25 cellular contexts compared by ENCODE assay signal in genomic region chr18:11021477-11021876, GRCh38.
"Had no signal": no experiment of that assay in that cellular context is flagged by ENCODE, and none has a peak within 500 bp of the region (broad histone marks: within the 10 kb centered on the region; RNA-seq: fewer than 3 reads in every experiment).

No MANE protein-coding gene starts in this region.

- H3K4me1 ChIP-seq: heart left ventricle, spleen, suprapubic skin, tibial artery, upper lobe of right lung had no signal

- ATAC-seq: activated CD4-positive, alpha-beta T cell treated with anti-CD3 and anti-CD28 coated beads for 36 hours; activated CD8-positive, alpha-beta memory T cell treated with anti-CD3 and anti-CD28 coated beads, Interleukin-2, amount 10 ng/mL, durations not matched to agents 7 days and 5 days; activated CD8-positive, alpha-beta T cell treated with anti-CD3 and anti-CD28 coated beads, Interleukin-2, amount 10 ng/mL, durations not matched to agents 7 days and 5 days; activated naive CD8-positive, alpha-beta T cell treated with anti-CD3 and anti-CD28 coated beads, Interleukin-2, amount 50 U/mL, for 24 hours; heart left ventricle; naive thymus-derived CD8-positive, alpha-beta T cell; right cardiac atrium; upper lobe of right lung had no signal

- H3K36me3 ChIP-seq: heart left ventricle, spleen, suprapubic skin, tibial artery, upper lobe of right lung had no signal

- H3K4me3 ChIP-seq: heart left ventricle, spleen, suprapubic skin, tibial artery, upper lobe of right lung had no signal

- H3K4me1 Mint-ChIP-seq: activated CD4-positive, alpha-beta T cell treated with anti-CD3 and anti-CD28 coated beads for 36 hours; activated CD8-positive, alpha-beta memory T cell treated with anti-CD3 and anti-CD28 coated beads, Interleukin-2, amount 10 ng/mL, durations not matched to agents 7 days and 5 days; activated naive CD4-positive, alpha-beta T cell treated with anti-CD3 and anti-CD28 coated beads, Interleukin-2, amount 50 U/mL, for 24 hours; activated naive CD8-positive, alpha-beta T cell treated with anti-CD3 and anti-CD28 coated beads, Interleukin-2, amount 50 U/mL, for 24 hours; immature natural killer cell; memory B cell; naive thymus-derived CD8-positive, alpha-beta T cell had no signal

- H3K4me3 Mint-ChIP-seq: activated CD4-positive, alpha-beta T cell treated with anti-CD3 and anti-CD28 coated beads for 36 hours; activated CD8-positive, alpha-beta memory T cell treated with anti-CD3 and anti-CD28 coated beads, Interleukin-2, amount 10 ng/mL, durations not matched to agents 7 days and 5 days; activated CD8-positive, alpha-beta T cell treated with anti-CD3 and anti-CD28 coated beads, Interleukin-2, amount 10 ng/mL, durations not matched to agents 7 days and 5 days; activated naive CD4-positive, alpha-beta T cell treated with anti-CD3 and anti-CD28 coated beads, Interleukin-2, amount 50 U/mL, for 24 hours; activated naive CD8-positive, alpha-beta T cell treated with anti-CD3 and anti-CD28 coated beads, Interleukin-2, amount 50 U/mL, for 24 hours; immature natural killer cell; memory B cell; naive thymus-derived CD8-positive, alpha-beta T cell had no signal

- H3K27ac Mint-ChIP-seq: activated CD4-positive, alpha-beta T cell treated with anti-CD3 and anti-CD28 coated beads for 36 hours; activated CD8-positive, alpha-beta memory T cell treated with anti-CD3 and anti-CD28 coated beads, Interleukin-2, amount 10 ng/mL, durations not matched to agents 7 days and 5 days; activated CD8-positive, alpha-beta T cell treated with anti-CD3 and anti-CD28 coated beads, Interleukin-2, amount 10 ng/mL, durations not matched to agents 7 days and 5 days; activated naive CD4-positive, alpha-beta T cell treated with anti-CD3 and anti-CD28 coated beads, Interleukin-2, amount 50 U/mL, for 24 hours; activated naive CD8-positive, alpha-beta T cell treated with anti-CD3 and anti-CD28 coated beads, Interleukin-2, amount 50 U/mL, for 24 hours; activated T-helper 2 cell treated with anti-CD3 and anti-CD28 coated beads, Interferon-gamma antibody, Interleukin-2, Interleukin-4, amounts not matched to agents 10 μg/mL and 5 μg/mL and 100 μg/mL, durations not matched to agents 14 hours and 24 hours and 36 hours; immature natural killer cell; memory B cell; naive thymus-derived CD8-positive, alpha-beta T cell had no signal

- FAIRE-seq: endothelial cell of umbilical vein, kidney had no signal

- H3K27me3 Mint-ChIP-seq: activated CD4-positive, alpha-beta T cell treated with anti-CD3 and anti-CD28 coated beads for 36 hours; activated CD8-positive, alpha-beta memory T cell treated with anti-CD3 and anti-CD28 coated beads, Interleukin-2, amount 10 ng/mL, durations not matched to agents 7 days and 5 days; activated naive CD4-positive, alpha-beta T cell treated with anti-CD3 and anti-CD28 coated beads, Interleukin-2, amount 50 U/mL, for 24 hours; activated naive CD8-positive, alpha-beta T cell treated with anti-CD3 and anti-CD28 coated beads, Interleukin-2, amount 50 U/mL, for 24 hours had no signal

- DNase-seq: activated CD4-positive, alpha-beta T cell treated with anti-CD3 and anti-CD28 coated beads for 36 hours; activated CD4-positive, CD25-positive, alpha-beta regulatory T cell; activated CD8-positive, alpha-beta memory T cell treated with anti-CD3 and anti-CD28 coated beads, Interleukin-2, amount 10 ng/mL, durations not matched to agents 7 days and 5 days; activated CD8-positive, alpha-beta T cell treated with anti-CD3 and anti-CD28 coated beads, Interleukin-2, amount 10 ng/mL, durations not matched to agents 7 days and 5 days; activated naive CD8-positive, alpha-beta T cell treated with anti-CD3 and anti-CD28 coated beads, Interleukin-2, amount 50 U/mL, for 24 hours; activated T-cell treated with anti-CD3 and anti-CD28 coated beads, Interleukin-2, amount 50 U/mL, for 48 hours; amygdala; central memory CD4-positive, alpha-beta T cell; foreskin fibroblast; heart left ventricle; hypothalamus; immature natural killer cell; kidney; naive thymus-derived CD8-positive, alpha-beta T cell; posterior cingulate gyrus; right cardiac atrium; spleen; stimulated activated naive CD4-positive, alpha-beta T cell; tibial artery; upper lobe of right lung had no signal

- H3K9me3 Mint-ChIP-seq: activated naive CD4-positive, alpha-beta T cell treated with anti-CD3 and anti-CD28 coated beads, Interleukin-2, amount 50 U/mL, for 24 hours; activated naive CD8-positive, alpha-beta T cell treated with anti-CD3 and anti-CD28 coated beads, Interleukin-2, amount 50 U/mL, for 24 hours; activated T-helper 2 cell treated with anti-CD3 and anti-CD28 coated beads, Interferon-gamma antibody, Interleukin-2, Interleukin-4, amounts not matched to agents 10 μg/mL and 5 μg/mL and 100 μg/mL, durations not matched to agents 14 hours and 24 hours and 36 hours; immature natural killer cell; memory B cell; naive thymus-derived CD8-positive, alpha-beta T cell had no signal

- H3K27ac ChIP-seq: heart left ventricle, spleen, suprapubic skin, tibial artery, upper lobe of right lung had no signal

- H3K36me3 Mint-ChIP-seq: activated CD8-positive, alpha-beta memory T cell treated with anti-CD3 and anti-CD28 coated beads, Interleukin-2, amount 10 ng/mL, durations not matched to agents 7 days and 5 days; activated naive CD4-positive, alpha-beta T cell treated with anti-CD3 and anti-CD28 coated beads, Interleukin-2, amount 50 U/mL, for 24 hours; immature natural killer cell; memory B cell; naive thymus-derived CD8-positive, alpha-beta T cell had no signal

- H3K27me3 ChIP-seq: heart left ventricle, spleen, suprapubic skin, tibial artery, upper lobe of right lung had no signal

- H3K9me3 ChIP-seq: heart left ventricle, suprapubic skin, tibial artery, upper lobe of right lung had no signal
